In the genomic region with DNA sequence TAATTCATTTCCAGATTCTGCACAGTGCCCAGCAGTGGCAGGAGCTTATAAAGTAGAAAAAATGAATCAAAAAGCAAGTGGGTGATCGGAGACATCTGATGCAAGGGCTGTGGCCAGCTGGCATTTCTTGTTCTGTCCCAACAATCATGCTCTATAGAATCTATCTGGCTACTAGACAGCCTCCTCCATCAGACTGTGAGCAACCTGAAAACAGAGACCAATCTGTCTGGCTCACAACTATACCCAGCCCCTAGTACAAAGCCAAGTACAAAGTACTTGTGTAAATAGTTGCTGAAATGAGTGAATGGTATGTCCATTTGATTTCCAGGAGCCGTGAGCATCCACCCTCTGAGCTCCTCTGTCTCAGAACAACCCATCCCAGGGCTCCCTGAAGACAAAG, we compare ENCODE assay signal across 9 cellular contexts. TPM values are rescaled to one million over a fixed set of nuclear protein-coding genes. Genes with fewer than 3 reads are reported as not detected.
"Had no signal": no experiment of that assay in that cellular context is flagged by ENCODE, and none has a peak within 500 bp of the region (broad histone marks: within the 10 kb centered on the region; RNA-seq: fewer than 3 reads in every experiment).

No MANE protein-coding gene starts in this region.

- H3K27ac Mint-ChIP-seq: HFFc6 had no signal

- H3K9me3 Mint-ChIP-seq: HFFc6 had no signal

- DNase-seq: GM23248, GOT3, H7, HFFc6, IMR-90 had no signal

- H3K4me3 Mint-ChIP-seq: HFFc6 had no signal

- H3K4me1 ChIP-seq: HAP-1 had no signal

- H3K9me3 ChIP-seq: HAP-1 had no signal

- H3K4me3 ChIP-seq: GM23248, HAP-1, K562 had no signal

- FAIRE-seq: K562 had no signal

- H3K36me3 ChIP-seq: HAP-1 had no signal

RNA-seq across cellular contexts. Expression of a gene that starts 11.4 kb away (rescaled TPM):
- total RNA-seq: GM23248, H4, HFFc6, HT1080, IMR-90, K562 had no signal

RNA-seq across cellular contexts. Expression of a gene that starts 14.2 kb away (rescaled TPM):
- total RNA-seq: GM23248, H4, HFFc6, HT1080, IMR-90, K562 had no signal

RNA-seq across cellular contexts. Expression of a gene that starts 56.2 kb away (rescaled TPM):
- total RNA-seq: GM23248, H4, HFFc6, HT1080, IMR-90, K562 had no signal
